Comparison of ENCODE assay signal across 18 cellular contexts in the genomic region with DNA sequence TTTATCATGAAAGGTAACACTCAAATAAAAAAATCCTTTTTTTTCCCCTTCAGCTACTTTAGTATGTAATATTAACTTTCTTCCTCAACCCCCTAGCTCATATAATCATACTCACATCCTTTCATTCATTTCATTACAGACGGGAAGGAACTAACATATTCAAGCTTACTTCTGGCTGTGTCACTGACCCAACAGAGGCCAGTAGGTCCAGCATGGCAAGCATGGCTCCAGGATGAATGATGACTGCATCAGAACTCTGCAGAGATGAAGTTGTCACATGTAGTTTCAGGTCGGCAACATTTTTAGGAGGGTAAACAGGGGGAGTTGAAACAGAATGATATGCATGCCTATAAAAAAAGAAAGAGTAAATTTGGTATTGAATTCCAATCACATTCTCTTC.
"Had no signal": no experiment of that assay in that cellular context is flagged by ENCODE, and none has a peak within 500 bp of the region (broad histone marks: within the 10 kb centered on the region; RNA-seq: fewer than 3 reads in every experiment).

No MANE protein-coding gene starts in this region.

- H3K27me3 ChIP-seq: SJSA1 had no signal

- H3K27ac ChIP-seq: SJSA1, SK-N-MC had no signal

- H3K9me3 ChIP-seq: SJSA1 had no signal

- ATAC-seq: Panc1 had no signal

- DNase-seq: KBM-7, NCI-H1092 treated with DMSO at 0.1 percent for 48 hours, NCI-H1436, NCI-H187, NCI-H2029, NCI-H2081 treated with DMSO at 0.1 percent for 48 hours, NCI-H2171, NCI-H226, NCI-H446, NCI-H510A, NCI-H524 treated with DMSO at 0.1 percent for 48 hours, NCI-H69, NCI-H774, Right ventricle myocardium superior, SIG-M5 had no signal

- H3K4me1 ChIP-seq: SJSA1 had no signal

- H3K4me3 ChIP-seq: SJSA1, SK-N-MC had no signal
